Comparison of ENCODE assay signal across 26 cellular contexts in the genomic region with DNA sequence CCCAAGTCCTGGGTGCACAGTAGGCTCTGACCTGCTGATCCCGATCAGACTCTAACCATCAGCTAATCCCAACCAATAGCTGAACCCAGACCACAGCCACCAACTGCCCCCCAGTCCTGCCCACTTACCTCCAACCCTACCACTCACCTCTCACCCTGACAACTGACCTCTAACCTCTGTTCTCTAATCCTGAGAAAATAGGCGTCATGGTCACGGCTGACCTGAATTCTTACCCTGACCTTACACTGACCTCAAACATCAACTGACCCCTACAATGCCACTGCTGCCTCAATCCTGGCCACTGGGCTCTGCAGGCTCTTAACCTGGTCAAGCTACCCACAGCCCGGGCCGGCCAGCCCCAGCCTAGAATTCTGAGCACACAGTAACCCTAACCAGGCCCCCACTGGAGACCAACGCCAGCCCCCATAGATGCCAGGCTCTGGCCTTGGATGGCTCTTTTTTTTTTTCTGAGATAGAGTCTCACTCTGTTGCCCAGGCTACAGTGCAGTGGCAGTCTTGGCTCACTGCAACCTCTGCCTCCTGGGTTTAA.
A peak's percentile ranks its signal among the peaks of the same experiment; 100 is the strongest.
DNase-seq lines count a peak whose midpoint lies in the region; ATAC-seq, FAIRE-seq and TF ChIP-seq lines count a peak whose summit lies in the region.
"Had no signal": no experiment of that assay in that cellular context is flagged by ENCODE, and none has a peak within 500 bp of the region (broad histone marks: within the 10 kb centered on the region; RNA-seq: fewer than 3 reads in every experiment).

No MANE protein-coding gene starts in this region.

- no peak overlapping the region for H3K18ac ChIP-seq in H9 (ENCODE audit: insufficient read length, low read depth, low read length)

- in situ Hi-C loops in HepG2 (cut with HindIII; ENCODE audit: extremely low pct_ligation_motif_present, low pct_unique_long_range_greater_than_20kb): no loop called here

- H3K9ac ChIP-seq in H9 (ENCODE audit: extremely low read depth, insufficient read length, low read length) (no peak overlapping the region), HepG2 (ENCODE audit: insufficient read depth, low read depth, low read length) (no peak overlapping the region)
- H3K9ac ChIP-seq: BLaER1 treated with 17β-estradiol and CSF1 and Interleukin-3, amounts not matched to agents 10 nM and 100 nM had no signal

- H3K27me3 ChIP-seq in H9 (ENCODE audit: insufficient read depth, low read length) (no peaks in the 10 kb centered on the region), HepG2 (ENCODE audit: control insufficient read depth in 1 of 2, insufficient read depth in 2 of 2, low read length in 2 of 2) (peaks cover 6 to 27% of the 10 kb centered on the region in 2 experiments; a peak in 3 of 5 replicates), A673 (replicated peaks; ENCODE audit: insufficient read depth, low read depth, low read length, poor library complexity) (peaks cover 6% of the 10 kb centered on the region)
- H3K27me3 ChIP-seq: BE2C; BLaER1 treated with 17β-estradiol and CSF1 and Interleukin-3, amounts not matched to agents 10 nM and 100 nM had no signal

- H3K36me3 Mint-ChIP-seq in H9 (ENCODE audit: insufficient read depth in 1 of 3, low read depth in 3 of 3): peaks cover 0 to 2% (median 0%) of the 10 kb centered on the region in 3 experiments; a peak in 2 of 7 replicates
- no peaks in the 10 kb centered on the region for H3K36me3 Mint-ChIP-seq in WTC11
- H3K36me3 Mint-ChIP-seq: CD14-positive monocyte; CD8-positive, alpha-beta memory T cell had no signal

- H3K23ac ChIP-seq in H9 (ENCODE audit: insufficient read length, low read depth, low read length): no peak overlapping the region

- H3K4me3 ChIP-seq in HepG2 (replicated peaks in 1 of 3; ENCODE audit: insufficient read depth in 1 of 3, low read depth in 2 of 3, low read length in 3 of 3) (no peak overlapping the region), A673 (ENCODE audit: low read depth, low read length, poor library complexity, severe bottlenecking) (no peak overlapping the region)
- H3K4me3 ChIP-seq: BLaER1 treated with 17β-estradiol and CSF1 and Interleukin-3, amounts not matched to agents 10 nM and 100 nM; GM23338; HAP-1 had no signal

- no peak for TF ChIP-seq POLR2A in HepG2 (IDR thresholded peaks at IDR 0.05; ENCODE audit: insufficient read depth in 1 of 2, low read depth in 2 of 2, low read length in 2 of 2)

- H3K27me3 Mint-ChIP-seq in H9 (ENCODE audit: low read depth) (no peaks in the 10 kb centered on the region), WTC11 (ENCODE audit: low read depth) (no peaks in the 10 kb centered on the region)
- H3K27me3 Mint-ChIP-seq: CD4-positive, alpha-beta T cell had no signal

- no peak for TF ChIP-seq CTCF in H9 (conservative IDR thresholded peaks at IDR 0.05)
- TF ChIP-seq CTCF in WTC11 (IDR thresholded peaks at IDR 0.05): no peak
- no peak for TF ChIP-seq CTCF in HepG2 (CRISPR knock-in tag; IDR thresholded peaks at IDR 0.05)
- no peak for TF ChIP-seq CTCF in A673 (conservative IDR thresholded peaks at IDR 0.05; ENCODE audit: low read depth, low read length)

- BruUV-seq in HepG2 (replicated peaks; lab: Mats Ljungman, UMichigan) (no TSS peak), A673 (replicated peaks; lab: Mats Ljungman, UMichigan) (no TSS peak)

- FAIRE-seq in HepG2 (lab: Jason Lieb, UNC): no peak
- FAIRE-seq: A204.1, GM12891, GM18507 had no signal

- no peaks in the 10 kb centered on the region for H3K79me1 ChIP-seq in H9 (ENCODE audit: insufficient read depth, low read depth, low read length, poor library complexity, severe bottlenecking)

- POLR2A ChIA-PET in WTC11 (lab: Charles Lee): no interaction called here
- POLR2A ChIA-PET in HepG2 (lab: Yijun Ruan, JAX): no interaction called here
- POLR2A ChIA-PET in A673 (lab: Charles Lee; ENCODE audit: low non-redundant PET): no interaction called here

- intact Hi-C loops in HepG2 (cut with micrococcal nuclease; ENCODE audit: unreplicated experiment): no loop called here
- intact Hi-C loops in posterior vena cava (cut with DNase I): no loop called here
- intact Hi-C loops in A673 (cut with micrococcal nuclease; ENCODE audit: unreplicated experiment): no loop called here

- H3K79me2 ChIP-seq in H9 (ENCODE audit: insufficient read depth, low read length) (no peaks in the 10 kb centered on the region), HepG2 (ENCODE audit: insufficient read depth, low read length) (no peaks in the 10 kb centered on the region)

- TF ChIP-seq RAD21 in HepG2 (CRISPR knock-in tag; IDR thresholded peaks at IDR 0.05): no peak

- H3K4me3 Mint-ChIP-seq in H9 (no peak overlapping the region), WTC11 (no peak overlapping the region)
- H3K4me3 Mint-ChIP-seq: CD14-positive monocyte; CD4-positive, alpha-beta T cell; CD8-positive, alpha-beta memory T cell; GM23338 had no signal

- no peak overlapping the region for H2BK15ac ChIP-seq in H9 (ENCODE audit: low read depth, low read length)

- H3K4ac ChIP-seq in H9 (ENCODE audit: low read depth, low read length): no peak overlapping the region

- H2BK120ac ChIP-seq in H9 (ENCODE audit: low read depth, low read length, poor library complexity, severe bottlenecking): no peak overlapping the region

- H4K91ac ChIP-seq in H9 (ENCODE audit: insufficient read length, low read depth, low read length): no peak overlapping the region

- H3K36me3 ChIP-seq in HepG2 (replicated peaks in 1 of 2; ENCODE audit: control insufficient read depth in 1 of 2, insufficient read depth in 2 of 2, low read length in 2 of 2): no peaks in the 10 kb centered on the region
- H3K36me3 ChIP-seq in A673 (ENCODE audit: insufficient read depth, low read length, poor library complexity, severe bottlenecking): no peaks in the 10 kb centered on the region
- H3K36me3 ChIP-seq: BE2C; BLaER1 treated with 17β-estradiol and CSF1 and Interleukin-3, amounts not matched to agents 10 nM and 100 nM; HAP-1 had no signal

- H2AK5ac ChIP-seq in H9 (ENCODE audit: insufficient read length, low read length): no peak overlapping the region

- H3K4me1 ChIP-seq in H9 (ENCODE audit: insufficient read depth, low read length): no peaks in the 10 kb centered on the region
- H3K4me1 ChIP-seq in HepG2 (ENCODE audit: insufficient read depth, low read length): peaks cover 7% of the 10 kb centered on the region; the same call in 1 of the 2 replicates
- H3K4me1 ChIP-seq in A673 (ENCODE audit: insufficient read depth, low read length, poor library complexity, severe bottlenecking): no peaks in the 10 kb centered on the region
- H3K4me1 ChIP-seq: BE2C; BLaER1 treated with 17β-estradiol and CSF1 and Interleukin-3, amounts not matched to agents 10 nM and 100 nM; HAP-1 had no signal

- H4K5ac ChIP-seq in H9 (ENCODE audit: insufficient read length, low read depth, low read length): no peak overlapping the region

- no peak overlapping the region for H3K14ac ChIP-seq in H9 (ENCODE audit: insufficient read depth, low read length)

- H3K9me3 ChIP-seq in H9 (ENCODE audit: control insufficient read depth, low read depth, low read length) (no peaks in the 10 kb centered on the region), HepG2 (ENCODE audit: low read length) (no peaks in the 10 kb centered on the region), A673 (ENCODE audit: low read depth, low read length, poor library complexity, severe bottlenecking) (no peaks in the 10 kb centered on the region)
- H3K9me3 ChIP-seq: BE2C; BLaER1 treated with 17β-estradiol and CSF1 and Interleukin-3, amounts not matched to agents 10 nM and 100 nM; HAP-1 had no signal

- no peak for DNase-seq in H9
- DNase-seq in WTC11 (ENCODE audit: low spot score): no peak
- DNase-seq in HepG2 (ENCODE audit: low spot score): no peak
- peak; percentile 80 for DNase-seq in posterior vena cava (ENCODE audit: low spot score)
- no peak for DNase-seq in NAMALWA (ENCODE audit: low spot score)
- no peak for DNase-seq in COLO829 (ENCODE audit: low spot score)
- no peak for DNase-seq in A673 (ENCODE audit: low spot score)
- DNase-seq in hippocampal formation (lab: John Stamatoyannopoulos, UW): no peak
- DNase-seq: ACHN; AML-193; BE2C; Calu3; CD4-positive, alpha-beta T cell; CD8-positive, alpha-beta memory T cell; COR-L47; DMS53; DMS79 treated with DMSO at 0.1 percent for 48 hours; GF-D8 had no signal

- no peak for TF ChIP-seq EP300 in HepG2 (IDR thresholded peaks at IDR 0.05; ENCODE audit: low read depth in 2 of 2, low read length in 2 of 2)
- TF ChIP-seq EP300 in HepG2 (CRISPR knock-in tag; IDR thresholded peaks at IDR 0.05; ENCODE audit: borderline replicate concordance): no peak

- H3T11ph ChIP-seq in H9 (ENCODE audit: low read length): no peak overlapping the region

- H3K9me3 Mint-ChIP-seq in H9: no peaks in the 10 kb centered on the region
- H3K9me3 Mint-ChIP-seq in WTC11: no peaks in the 10 kb centered on the region
- H3K9me3 Mint-ChIP-seq: CD14-positive monocyte; CD4-positive, alpha-beta T cell; CD8-positive, alpha-beta memory T cell; GM23338 had no signal

- no peak overlapping the region for H2BK12ac ChIP-seq in H9 (ENCODE audit: insufficient read length, low read depth, low read length)

- H2BK5ac ChIP-seq in H9 (ENCODE audit: insufficient read length, low read length): no peak overlapping the region

- H4K20me1 ChIP-seq in H9 (ENCODE audit: control insufficient read depth, insufficient read depth, insufficient read length): no peaks in the 10 kb centered on the region
- peaks cover 2% of the 10 kb centered on the region; the same call in 1 of the 2 replicates for H4K20me1 ChIP-seq in HepG2 (ENCODE audit: insufficient read depth, low read length)

- no peaks in the 10 kb centered on the region for H3K23me2 ChIP-seq in H9 (ENCODE audit: insufficient read length, low read depth, low read length, poor library complexity, severe bottlenecking)

- CTCF ChIA-PET in WTC11 (lab: Charles Lee) (no interaction called here), HepG2 (lab: Yijun Ruan, JAX; ENCODE audit: low intra/inter-chr PET ratio, low total read pairs) (no interaction called here), A673 (lab: Charles Lee) (no interaction called here)

- no peak overlapping the region for H3K56ac ChIP-seq in H9 (ENCODE audit: insufficient read length, low read depth, low read length)

- H4K8ac ChIP-seq in H9 (replicated peaks; ENCODE audit: insufficient read length, low read depth, low read length): no peak overlapping the region

- WGBS in H9 (ENCODE audit: extremely low coverage, insufficient read length, low lambda C conversion rate): no CpG with 5 or more reads among the region's 6 CpGs
- 3% methylated on average over 6 of the region's 6 CpGs for WGBS in HepG2 (ENCODE audit: low lambda C conversion rate)

- H2AFZ ChIP-seq in H9 (ENCODE audit: low read length) (no peak overlapping the region), HepG2 (ENCODE audit: low read length) (no peak overlapping the region)
- H2AFZ ChIP-seq: GM23338 had no signal

- H3K4me1 Mint-ChIP-seq in H9 (no peaks in the 10 kb centered on the region), WTC11 (no peaks in the 10 kb centered on the region)
- H3K4me1 Mint-ChIP-seq: CD14-positive monocyte; CD8-positive, alpha-beta memory T cell; GM23338 had no signal

- ATAC-seq in WTC11 (no peak), HepG2 (no peak)

- no peak overlapping the region for H3K27ac ChIP-seq in H9 (ENCODE audit: insufficient read length, low read depth, low read length)
- no peak overlapping the region for H3K27ac ChIP-seq in HepG2 (ENCODE audit: extremely low read length, insufficient read depth, low read length)
- no peak overlapping the region for H3K27ac ChIP-seq in A673 (ENCODE audit: low read depth, low read length, poor library complexity, severe bottlenecking)
- H3K27ac ChIP-seq: 22Rv1; BLaER1 treated with 17β-estradiol and CSF1 and Interleukin-3, amounts not matched to agents 10 nM and 100 nM had no signal

- no peak overlapping the region for H3K4me2 ChIP-seq in H9 (ENCODE audit: insufficient read depth, insufficient read length, low read length)
- no peak overlapping the region for H3K4me2 ChIP-seq in HepG2 (ENCODE audit: low read depth, low read length)
- H3K4me2 ChIP-seq: BLaER1 treated with 17β-estradiol and CSF1 and Interleukin-3, amounts not matched to agents 10 nM and 100 nM; GM23338 had no signal

- peak overlapping the region in 2 of 3 experiments; percentile 11 to 42; a peak in 2 of 7 replicates for H3K27ac Mint-ChIP-seq in H9
- H3K27ac Mint-ChIP-seq in WTC11: peak overlapping the region; percentile 8
- H3K27ac Mint-ChIP-seq: CD14-positive monocyte; CD4-positive, alpha-beta T cell; CD8-positive, alpha-beta memory T cell; GM23338 had no signal

- no peak overlapping the region for H2BK20ac ChIP-seq in H9 (ENCODE audit: low read depth, low read length, poor library complexity, severe bottlenecking)
